2 cellular contexts compared by ENCODE assay signal in the genomic region with DNA sequence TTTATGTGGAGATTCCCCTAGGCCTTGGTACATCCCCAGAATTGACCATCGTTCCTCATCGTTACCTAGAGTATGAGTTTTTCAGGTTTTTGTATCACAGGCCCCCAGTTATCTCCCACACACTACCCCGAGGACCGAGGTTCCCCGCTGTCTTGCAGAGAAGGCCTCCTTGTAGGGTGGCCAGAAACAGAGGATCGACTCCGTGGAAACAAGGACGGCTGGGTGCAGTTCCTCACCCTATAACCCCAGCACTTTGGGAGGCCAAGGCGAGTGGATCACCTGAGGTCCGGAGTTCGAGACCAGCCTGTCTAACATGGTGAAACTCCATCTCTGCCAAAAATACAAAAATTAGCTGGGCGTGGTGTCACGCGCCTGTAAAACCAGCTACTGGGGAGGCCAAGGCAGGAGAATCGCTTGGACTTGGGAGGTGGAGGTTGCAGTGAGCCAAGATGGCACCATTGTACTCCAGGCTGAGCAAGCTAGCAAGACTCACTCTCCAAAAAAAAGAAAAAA.
TF ChIP-seq lines count a peak whose summit lies in the region.

No MANE protein-coding gene starts in this region.

TF ChIP-seq in A549, 52 proteins besides CTCF, POLR2A, EP300 and RAD21:
- TF ChIP-seq E2F6 (IDR thresholded peaks at IDR 0.05; ENCODE audit: borderline replicate concordance, low read depth), result no peak
- no peak for TF ChIP-seq MYC (IDR thresholded peaks at IDR 0.05; ENCODE audit: borderline replicate concordance, low read length)
- TF ChIP-seq ZFP36 (IDR thresholded peaks at IDR 0.05; ENCODE audit: borderline replicate concordance, partially characterized antibody), result no peak
- no peak for TF ChIP-seq FOSL2 (IDR thresholded peaks at IDR 0.05)
- no peak for TF ChIP-seq FOSL2 (CRISPR knock-in tag; IDR thresholded peaks at IDR 0.05)
- TF ChIP-seq NPAS2 (CRISPR knock-in tag; IDR thresholded peaks at IDR 0.05; ENCODE audit: borderline replicate concordance), result no peak
- TF ChIP-seq, protein P1, sequence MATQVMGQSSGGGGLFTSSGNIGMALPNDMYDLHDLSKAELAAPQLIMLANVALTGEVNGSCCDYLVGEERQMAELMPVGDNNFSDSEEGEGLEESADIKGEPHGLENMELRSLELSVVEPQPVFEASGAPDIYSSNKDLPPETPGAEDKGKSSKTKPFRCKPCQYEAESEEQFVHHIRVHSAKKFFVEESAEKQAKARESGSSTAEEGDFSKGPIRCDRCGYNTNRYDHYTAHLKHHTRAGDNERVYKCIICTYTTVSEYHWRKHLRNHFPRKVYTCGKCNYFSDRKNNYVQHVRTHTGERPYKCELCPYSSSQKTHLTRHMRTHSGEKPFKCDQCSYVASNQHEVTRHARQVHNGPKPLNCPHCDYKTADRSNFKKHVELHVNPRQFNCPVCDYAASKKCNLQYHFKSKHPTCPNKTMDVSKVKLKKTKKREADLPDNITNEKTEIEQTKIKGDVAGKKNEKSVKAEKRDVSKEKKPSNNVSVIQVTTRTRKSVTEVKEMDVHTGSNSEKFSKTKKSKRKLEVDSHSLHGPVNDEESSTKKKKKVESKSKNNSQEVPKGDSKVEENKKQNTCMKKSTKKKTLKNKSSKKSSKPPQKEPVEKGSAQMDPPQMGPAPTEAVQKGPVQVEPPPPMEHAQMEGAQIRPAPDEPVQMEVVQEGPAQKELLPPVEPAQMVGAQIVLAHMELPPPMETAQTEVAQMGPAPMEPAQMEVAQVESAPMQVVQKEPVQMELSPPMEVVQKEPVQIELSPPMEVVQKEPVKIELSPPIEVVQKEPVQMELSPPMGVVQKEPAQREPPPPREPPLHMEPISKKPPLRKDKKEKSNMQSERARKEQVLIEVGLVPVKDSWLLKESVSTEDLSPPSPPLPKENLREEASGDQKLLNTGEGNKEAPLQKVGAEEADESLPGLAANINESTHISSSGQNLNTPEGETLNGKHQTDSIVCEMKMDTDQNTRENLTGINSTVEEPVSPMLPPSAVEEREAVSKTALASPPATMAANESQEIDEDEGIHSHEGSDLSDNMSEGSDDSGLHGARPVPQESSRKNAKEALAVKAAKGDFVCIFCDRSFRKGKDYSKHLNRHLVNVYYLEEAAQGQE (IDR thresholded peaks at IDR 0.05), result no peak
- TF ChIP-seq RFX5 (IDR thresholded peaks at IDR 0.05), result no peak
- TF ChIP-seq HOXA7 (CRISPR knock-in tag; IDR thresholded peaks at IDR 0.05), result no peak
- TF ChIP-seq CHD2 (IDR thresholded peaks at IDR 0.05; ENCODE audit: low read length, partially characterized antibody), result no peak
- TF ChIP-seq RCOR1 (IDR thresholded peaks at IDR 0.05; ENCODE audit: low read depth, low read length), result no peak
- TF ChIP-seq RARB (CRISPR knock-in tag; IDR thresholded peaks at IDR 0.05), result no peak
TF ChIP-seq in A549: peak in this region for 0.

TF ChIP-seq in IMR-90, 13 proteins besides CTCF, POLR2A, EP300 and RAD21:
- TF ChIP-seq CEBPB (IDR thresholded peaks at IDR 0.05; ENCODE audit: low read depth, low read length), result no peak
- TF ChIP-seq NFE2L2 (IDR thresholded peaks at IDR 0.05; ENCODE audit: low read depth, low read length), result no peak
- no peak for TF ChIP-seq MXI1 (IDR thresholded peaks at IDR 0.05; ENCODE audit: borderline replicate concordance, low read depth, low read length)
